14 cellular contexts compared by ENCODE assay signal in genomic region chr5:123518111-123518510, GRCh38. TPM values are rescaled to one million over a fixed set of nuclear protein-coding genes. Genes with fewer than 3 reads are reported as not detected.
DNase-seq lines count a peak whose midpoint lies in the region; ATAC-seq, FAIRE-seq and TF ChIP-seq lines count a peak whose summit lies in the region.
"Had no signal": no experiment of that assay in that cellular context is flagged by ENCODE, and none has a peak within 500 bp of the region (broad histone marks: within the 10 kb centered on the region; RNA-seq: fewer than 3 reads in every experiment).

No MANE protein-coding gene starts in this region.

- H2AFZ ChIP-seq in GM12878 (ENCODE audit: control insufficient read depth, low read depth, low read length) (no peak overlapping the region), mammary epithelial cell (ENCODE audit: low read depth, low read length) (no peak overlapping the region), PC-3 (ENCODE audit: low read length) (no peak overlapping the region)

- TF ChIP-seq POLR2A in GM12878 (IDR thresholded peaks at IDR 0.05; ENCODE audit: low read depth, low read length), result no peak

- H3K4me3 Mint-ChIP-seq in CD8-positive, alpha-beta T cell, result peak overlapping the region; percentile 4
- H3K4me3 Mint-ChIP-seq: stimulated activated naive CD8-positive, alpha-beta T cell treated with anti-CD3 and anti-CD28 coated beads, Interleukin-15, Interleukin-2, amounts not matched to agents 100 ng/mL and 50 ng/mL, for 24 hours had no signal

- POLR2A ChIA-PET in CD8-positive, alpha-beta T cell (lab: Charles Lee), result interaction anchor here (0.6 to 1.6 kb wide), 3 partner anchors 12 to 95 kb away, joined by 3 to 5 read pairs (median 4); partner anchors contain the start of gene CEP120
- POLR2A ChIA-PET in GM12878 (lab: Charles Lee), result interaction anchor here (1.0 to 1.7 kb wide), 4 partner anchors 9 to 87 kb away, joined by 3 to 5 read pairs (median 4); no protein-coding TSS in a partner anchor
- POLR2A ChIA-PET in PC-3 (lab: Charles Lee; ENCODE audit: unreplicated experiment), result no interaction called here

- DNase-seq in CD8-positive, alpha-beta T cell, result no peak
- DNase-seq in GM12878 (ENCODE audit: low read depth, low spot score) (no peak), mammary epithelial cell (no peak), NCI-H1048 (lab: John Stamatoyannopoulos, UW) (no peak), PC-3 (no peak), NCI-H2029 treated with DMSO at 0.1 percent for 48 hours (lab: John Stamatoyannopoulos, UW) (no peak)
- DNase-seq: activated T-cell treated with anti-CD3 and anti-CD28 coated beads, Interleukin-2, amount 50 U/mL, for 72 hours; effector CD8-positive, alpha-beta T cell; foreskin melanocyte; islet precursor cell; stimulated activated CD4-positive, alpha-beta T cell treated with anti-CD3 and anti-CD28 coated beads, Interleukin-2, amount 100 ng/mL, for 48 hours had no signal

- in situ Hi-C loops in GM12878 (cut with MboI), result loop anchor here (10.0 kb wide), 1 partner anchor 73 kb away; no protein-coding TSS in a partner anchor
- in situ Hi-C loops in mammary epithelial cell (cut with MboI; ENCODE audit: low sequenced_read_pairs in 2 of 2), result loop anchor here in 1 of 2 donors (10.0 kb wide), 1 partner anchor 93 kb away; the partner anchor contains the start of gene CEP120

- H4K20me1 ChIP-seq in GM12878 (ENCODE audit: control insufficient read depth, insufficient read depth), result no peaks in the 10 kb centered on the region
- H4K20me1 ChIP-seq in mammary epithelial cell (ENCODE audit: insufficient read depth, low read length), result peaks cover 2% of the 10 kb centered on the region
- H4K20me1 ChIP-seq in PC-3 (ENCODE audit: low read length), result peaks cover 4% of the 10 kb centered on the region; the same call in 1 of the 2 replicates

- dilution Hi-C loops in mammary epithelial cell (cut with HindIII; ENCODE audit: low sequenced_read_pairs), result no loop called here

- CTCF ChIA-PET in CD8-positive, alpha-beta T cell (lab: Charles Lee), result interaction anchor here (2.3 kb wide), 1 partner anchor 93 kb away, joined by 6 read pairs; no protein-coding TSS in a partner anchor
- CTCF ChIA-PET in GM12878 (lab: Yijun Ruan, JAX), result interaction anchor here (0.7 to 2.2 kb wide), 7 partner anchors 12 to 151 kb away, joined by 3 to 10 read pairs (median 5); partner anchors contain the start of gene CEP120
- CTCF ChIA-PET in mammary epithelial cell (lab: Charles Lee; ENCODE audit: low non-redundant PET), result no interaction called here
- CTCF ChIA-PET in PC-3 (lab: Charles Lee), result no interaction called here

- H3K27ac ChIP-seq in CD8-positive, alpha-beta T cell (ENCODE audit: low read depth, low read length), result no peak overlapping the region
- H3K27ac ChIP-seq in GM12878 (ENCODE audit: control insufficient read depth, insufficient read depth) (peak overlapping the region; percentile 70), mammary epithelial cell (ENCODE audit: insufficient read depth, low read depth, low read length) (no peak overlapping the region), PC-3 (ENCODE audit: low read length) (no peak overlapping the region)

- no peak overlapping the region for H3K27ac Mint-ChIP-seq in CD8-positive, alpha-beta T cell

- TF ChIP-seq CTCF in CD8-positive, alpha-beta T cell (IDR thresholded peaks at IDR 0.05), result no peak
- TF ChIP-seq CTCF in GM12878 (IDR thresholded peaks at IDR 0.05 in 2 of 3, conservative IDR thresholded peaks at IDR 0.05 in 1 of 3; ENCODE audit: control insufficient read depth in 2 of 3, extremely low read depth in 1 of 3, insufficient read depth in 1 of 3, low read depth in 3 of 3, low read length in 3 of 3), result no peak
- no peak for TF ChIP-seq CTCF in mammary epithelial cell (conservative IDR thresholded peaks at IDR 0.05 in 1 of 2, IDR thresholded peaks at IDR 0.05 in 1 of 2; ENCODE audit: extremely low read depth in 1 of 2, insufficient read depth in 1 of 2, low read depth in 1 of 2, low read length in 2 of 2)
- TF ChIP-seq CTCF in PC-3 (conservative IDR thresholded peaks at IDR 0.05; ENCODE audit: low read depth, low read length), result no peak

- no peaks in the 10 kb centered on the region for H3K9me2 ChIP-seq in PC-3 (replicated peaks; ENCODE audit: low read length)

- peak; percentile 86 for FAIRE-seq in GM12878 (lab: Jason Lieb, UNC)

- H3K4me1 Mint-ChIP-seq in CD8-positive, alpha-beta T cell (ENCODE audit: low read depth), result peaks cover 66% of the 10 kb centered on the region

- no peaks in the 10 kb centered on the region for H3K27me3 ChIP-seq in CD8-positive, alpha-beta T cell (ENCODE audit: insufficient read depth, low read length)
- H3K27me3 ChIP-seq in GM12878 (replicated peaks in 1 of 2; ENCODE audit: control insufficient read depth in 2 of 2, insufficient read depth in 2 of 2, low read length in 1 of 2) (no peaks in the 10 kb centered on the region), mammary epithelial cell (ENCODE audit: insufficient read depth, low read length) (no peaks in the 10 kb centered on the region), PC-3 (ENCODE audit: low read length) (no peaks in the 10 kb centered on the region)

- H3F3A ChIP-seq in PC-3 (ENCODE audit: low read length, unreplicated experiment), result no peaks in the 10 kb centered on the region

- H3K36me3 ChIP-seq in CD8-positive, alpha-beta T cell (ENCODE audit: insufficient read depth, low read length), result no peaks in the 10 kb centered on the region
- H3K36me3 ChIP-seq in GM12878 (ENCODE audit: control insufficient read depth in 2 of 2, insufficient read depth in 2 of 2, low read length in 1 of 2), result peaks cover 0 to 6% of the 10 kb centered on the region in 2 experiments; a peak in 1 of 4 replicates
- no peaks in the 10 kb centered on the region for H3K36me3 ChIP-seq in mammary epithelial cell (ENCODE audit: insufficient read depth, low read length)
- no peaks in the 10 kb centered on the region for H3K36me3 ChIP-seq in PC-3 (ENCODE audit: low read depth, low read length)

- H3K79me2 ChIP-seq in GM12878 (ENCODE audit: control insufficient read depth, insufficient read depth, low read length), result peaks cover 97% of the 10 kb centered on the region
- H3K79me2 ChIP-seq in mammary epithelial cell (ENCODE audit: insufficient read depth, low read length), result peaks cover 94% of the 10 kb centered on the region
- peaks cover 100% of the 10 kb centered on the region for H3K79me2 ChIP-seq in PC-3 (ENCODE audit: low read length)

- intact Hi-C loops in CD8-positive, alpha-beta T cell (cut with DNase I, micrococcal nuclease), result loop anchor here (5.0 to 10.0 kb wide), 3 partner anchors 64 to 1553 kb away; partner anchors contain the start of genes SNX2 (in 1 of the 2) and SRFBP1 (in 1 of the 2)
- intact Hi-C loops in GM12878 (cut with micrococcal nuclease; ENCODE audit: unreplicated experiment), result no loop called here
- intact Hi-C loops in mammary epithelial cell (cut with micrococcal nuclease), result no loop called here
- intact Hi-C loops in PC-3 (cut with micrococcal nuclease), result no loop called here

- no peak for ATAC-seq in CD8-positive, alpha-beta T cell
- peak; percentile 37 for ATAC-seq in GM19455 (IDR thresholded peaks at IDR 0.05; ENCODE audit: unreplicated experiment)
- peak; percentile 26 for ATAC-seq in HG03520 (IDR thresholded peaks at IDR 0.05; ENCODE audit: unreplicated experiment)
- peak; percentile 19 for ATAC-seq in GM12878
- no peak for ATAC-seq in PC-3
- ATAC-seq: activated T-cell treated with anti-CD3 and anti-CD28 coated beads, Interleukin-2, amount 50 U/mL, for 72 hours had no signal

- H3K4me3 ChIP-seq in CD8-positive, alpha-beta T cell (ENCODE audit: low read depth, low read length), result no peak overlapping the region
- H3K4me3 ChIP-seq in GM12878 (peak overlapping the region; percentile 48; the same call in 1 of the 2 replicates), mammary epithelial cell (replicated peaks in 1 of 3; ENCODE audit: insufficient read depth in 1 of 3, low read depth in 2 of 3, low read length in 3 of 3) (no peak overlapping the region), PC-3 (ENCODE audit: low read length) (no peak overlapping the region)

- H3K9me3 ChIP-seq in CD8-positive, alpha-beta T cell (ENCODE audit: low read length), result no peaks in the 10 kb centered on the region
- no peaks in the 10 kb centered on the region; the same call in 2 of the 3 replicates for H3K9me3 ChIP-seq in GM12878 (replicated peaks; ENCODE audit: control insufficient read depth, insufficient read depth, low read length)
- H3K9me3 ChIP-seq in mammary epithelial cell (replicated peaks; ENCODE audit: insufficient read depth, low read length), result no peaks in the 10 kb centered on the region
- H3K9me3 ChIP-seq in PC-3 (ENCODE audit: low read length), result no peaks in the 10 kb centered on the region

- peaks cover 39% of the 10 kb centered on the region for H3K4me1 ChIP-seq in CD8-positive, alpha-beta T cell (ENCODE audit: insufficient read depth, low read length)
- H3K4me1 ChIP-seq in GM12878 (ENCODE audit: control insufficient read depth, insufficient read depth, low read length) (peaks cover 41% of the 10 kb centered on the region), mammary epithelial cell (ENCODE audit: insufficient read depth, low read length) (peaks cover 9% of the 10 kb centered on the region), PC-3 (ENCODE audit: insufficient read depth, low read length) (peaks cover 18% of the 10 kb centered on the region)

- H3K9ac ChIP-seq in GM12878 (ENCODE audit: control insufficient read depth, insufficient read depth, low read length), result peak overlapping the region; percentile 28; the same call in 1 of the 2 replicates
- no peak overlapping the region for H3K9ac ChIP-seq in mammary epithelial cell (ENCODE audit: insufficient read depth, low read length)
- no peak overlapping the region for H3K9ac ChIP-seq in PC-3 (ENCODE audit: low read length)

- H3K4me2 ChIP-seq in GM12878 (ENCODE audit: control insufficient read depth, insufficient read depth), result peak overlapping the region; percentile 96
- H3K4me2 ChIP-seq in mammary epithelial cell (ENCODE audit: insufficient read depth, low read depth, low read length), result no peak overlapping the region
- H3K4me2 ChIP-seq in PC-3 (ENCODE audit: low read length), result no peak overlapping the region

- H3K9me3 Mint-ChIP-seq in CD8-positive, alpha-beta T cell, result no peaks in the 10 kb centered on the region
- H3K9me3 Mint-ChIP-seq: activated T-cell treated with anti-CD3 and anti-CD28 coated beads, Interleukin-2, amount 50 U/mL, for 72 hours; stimulated activated naive CD8-positive, alpha-beta T cell treated with anti-CD3 and anti-CD28 coated beads, Interleukin-15, Interleukin-2, amounts not matched to agents 100 ng/mL and 50 ng/mL, for 24 hours had no signal

- H3K36me3 Mint-ChIP-seq in CD8-positive, alpha-beta T cell, result no peaks in the 10 kb centered on the region

- TF ChIP-seq EP300 in GM12878 (IDR thresholded peaks at IDR 0.05; ENCODE audit: borderline replicate concordance in 1 of 2, control insufficient read depth in 1 of 2, low read depth in 2 of 2, low read length in 2 of 2), result no peak

- BruUV-seq in GM12878 (replicated peaks; lab: Mats Ljungman, UMichigan), result no TSS peak
- no TSS peak for BruUV-seq in mammary epithelial cell (replicated peaks; lab: Mats Ljungman, UMichigan)
- no TSS peak for BruUV-seq in PC-3 (replicated peaks; lab: Mats Ljungman, UMichigan)

- RAD21 ChIA-PET in GM12878 (lab: Charles Lee; ENCODE audit: unreplicated experiment), result interaction anchor here (1.0 to 1.5 kb wide), 8 partner anchors 9 to 95 kb away, joined by 3 to 13 read pairs (median 4); partner anchors contain the start of gene CEP120

- TF ChIP-seq RAD21 in GM12878 (IDR thresholded peaks at IDR 0.05; ENCODE audit: insufficient read depth, low read depth, low read length), result no peak

- SMC1A ChIA-PET in GM12878 (lab: Charles Lee; ENCODE audit: uncharacterized antibody, unreplicated experiment), result interaction anchor here (0.6 to 4.5 kb wide), 16 partner anchors 9 to 97 kb away, joined by 3 to 22 read pairs (median 5); partner anchors contain the start of gene CEP120

- no peaks in the 10 kb centered on the region for H3K27me3 Mint-ChIP-seq in CD8-positive, alpha-beta T cell (ENCODE audit: low read depth)
- H3K27me3 Mint-ChIP-seq: stimulated activated naive CD8-positive, alpha-beta T cell treated with anti-CD3 and anti-CD28 coated beads, Interleukin-15, Interleukin-2, amounts not matched to agents 100 ng/mL and 50 ng/mL, for 24 hours had no signal

RNA-seq across cellular contexts. Expression of gene CSNK1G3, which starts 6.1 kb away (rescaled TPM):
- total RNA-seq in CD8-positive, alpha-beta T cell, result 10 to 100 TPM; 98.1 to 99.9 TPM
- 40.9 and 47.6 TPM in 2 replicates for total RNA-seq in GM12878 (2013; cell fraction: nucleolus; rRNA removed)
- 20.2 and 20.3 TPM in 2 replicates for total RNA-seq in GM12878 (2014; rRNA removed)
- 22.4 and 22.9 TPM in 2 replicates for total RNA-seq in GM12878 (2014; rRNA removed; fragmentation: Illumina TruSeq; extraction: Trizol)
- 24.1 and 27.5 TPM in 2 replicates for total RNA-seq in GM12878 (2021)
- 5.7 TPM for polyA plus RNA-seq in GM12878 (2011; ENCODE audit: low read depth)
- 14.4 and 26.1 TPM in 2 replicates for polyA plus RNA-seq in GM12878 (2011; rRNA removed)
- polyA plus RNA-seq in GM12878 (2011; cell fraction: cytosol; rRNA removed), result 5.5 and 5.7 TPM in 2 replicates
- polyA plus RNA-seq in GM12878 (2011; cell fraction: nucleus; rRNA removed), result 8.2 and 8.8 TPM in 2 replicates
- 9.3 and 12.8 TPM in 2 replicates for polyA plus RNA-seq in GM12878 (2012)
- polyA plus RNA-seq in GM12878 (2014; fragmentation: Illumina TruSeq; extraction: Trizol), result 19.5 and 26.6 TPM in 2 replicates
- 1 to 10 TPM; 7.4 to 7.8 TPM for polyA plus RNA-seq in GM12878 (2014; fragmentation: Nextera tagmentation; extraction: Ambion mirVana)
- polyA plus RNA-seq in GM12878 (2014; rRNA removed), result 10.6 and 16.3 TPM in 2 replicates
- polyA plus RNA-seq in GM12878 (2016; fragmentation: Nextera tagmentation; extraction: Ambion mirVana), result 10 to 100 TPM; 16.2 to 20.5 TPM
- polyA minus RNA-seq in GM12878 (2011; rRNA and poly(A)+ RNA removed), result 16.2 and 38.3 TPM in 2 replicates
- 14.7 TPM in 2 replicates for polyA minus RNA-seq in GM12878 (2011; cell fraction: cytosol; rRNA and poly(A)+ RNA removed)
- 16.1 and 31.4 TPM in 2 replicates for polyA minus RNA-seq in GM12878 (2011; cell fraction: nucleus; rRNA and poly(A)+ RNA removed)
- 10 to 100 TPM; 50.6 to 59.2 TPM for total RNA-seq in mammary epithelial cell
- polyA plus RNA-seq in mammary epithelial cell, result 17.1 TPM
- polyA minus RNA-seq in mammary epithelial cell, result 15.1 TPM
- 21.6 and 23.4 TPM in 2 replicates for total RNA-seq in PC-3 (2014; rRNA removed)

Comparison
In these comparisons a context has a peak if more than half of its experiments do, and no peak if none do; other contexts are left out.
1. ATAC-seq: peak in GM19455 (single experiment), HG03520 (single experiment) and GM12878 (single experiment); none in CD8-positive, alpha-beta T cell (single experiment) and PC-3 (single experiment).
2. CTCF ChIA-PET loops: an anchor here in CD8-positive, alpha-beta T cell (2.3 kb wide) and GM12878 (0.7 to 2.2 kb wide); none called in mammary epithelial cell and PC-3.
3. intact Hi-C loops: an anchor here in CD8-positive, alpha-beta T cell (5.0 to 10.0 kb wide); none called in GM12878, mammary epithelial cell and PC-3.